In the genomic region with DNA sequence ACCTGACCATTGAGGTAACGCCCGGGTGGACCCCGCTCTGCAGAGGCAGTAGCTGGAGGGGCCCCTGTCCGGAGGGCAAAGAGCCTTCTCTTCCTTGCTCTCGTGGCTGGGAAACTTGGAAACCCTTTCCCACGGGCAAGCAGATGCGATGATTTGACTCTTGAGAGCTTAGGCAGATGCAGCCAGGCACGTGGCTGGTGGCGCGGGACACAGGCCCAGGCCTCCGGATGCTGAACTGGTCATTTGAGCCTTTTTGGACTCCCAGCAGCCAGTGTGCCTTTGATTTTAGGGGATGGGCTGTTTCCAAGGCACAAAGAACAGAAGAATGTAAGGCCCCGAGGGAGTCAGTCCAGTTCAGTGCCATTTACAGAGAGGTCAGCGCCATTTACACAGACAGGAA, we compare ENCODE assay signal across 19 cellular contexts. TPM values are rescaled to one million over a fixed set of nuclear protein-coding genes. Genes with fewer than 3 reads are reported as not detected.
DNase-seq lines count a peak whose midpoint lies in the region; ATAC-seq and TF ChIP-seq lines count a peak whose summit lies in the region.
"Had no signal": no experiment of that assay in that cellular context is flagged by ENCODE, and none has a peak within 500 bp of the region (broad histone marks: within the 10 kb centered on the region; RNA-seq: fewer than 3 reads in every experiment).

No MANE protein-coding gene starts in this region.

- no peak overlapping the region for H4K8ac ChIP-seq in H9 (replicated peaks; ENCODE audit: insufficient read length, low read depth, low read length)

- no peak overlapping the region for H3T11ph ChIP-seq in H9 (ENCODE audit: low read length)

- no peak overlapping the region for H2BK12ac ChIP-seq in H9 (ENCODE audit: insufficient read length, low read depth, low read length)

- H3K27me3 Mint-ChIP-seq in WTC11 (ENCODE audit: low read depth) (no peaks in the 10 kb centered on the region), H9 (ENCODE audit: low read depth) (peaks cover 2% of the 10 kb centered on the region)
- H3K27me3 Mint-ChIP-seq in activated CD4-positive, alpha-beta memory T cell treated with anti-CD3 and anti-CD28 coated beads, Interleukin-2, amount 10 ng/mL, durations not matched to agents 7 days and 5 days = no peaks in the 10 kb centered on the region

- no peak for ATAC-seq in WTC11
- ATAC-seq in HG03045 (IDR thresholded peaks at IDR 0.05; ENCODE audit: unreplicated experiment) = no peak

- no peaks in the 10 kb centered on the region for H3K79me1 ChIP-seq in H9 (ENCODE audit: insufficient read depth, low read depth, low read length, poor library complexity, severe bottlenecking)

- H3K36me3 Mint-ChIP-seq in WTC11 (peaks cover 5% of the 10 kb centered on the region), H9 (ENCODE audit: insufficient read depth in 1 of 3, low read depth in 3 of 3) (peaks cover 4 to 11% (median 6%) of the 10 kb centered on the region in 3 experiments; a peak in 5 of 7 replicates)
- H3K36me3 Mint-ChIP-seq in activated CD4-positive, alpha-beta memory T cell treated with anti-CD3 and anti-CD28 coated beads, Interleukin-2, amount 10 ng/mL, durations not matched to agents 7 days and 5 days (ENCODE audit: low read depth) = no peaks in the 10 kb centered on the region

- H3K9me3 ChIP-seq in H9 (ENCODE audit: control insufficient read depth, low read depth, low read length) = no peaks in the 10 kb centered on the region

- H3K27ac ChIP-seq in H9 (ENCODE audit: insufficient read length, low read depth, low read length) = no peak overlapping the region

- no peak overlapping the region for H4K91ac ChIP-seq in H9 (ENCODE audit: insufficient read length, low read depth, low read length)

- no peak overlapping the region for H3K4me2 ChIP-seq in H9 (ENCODE audit: insufficient read depth, insufficient read length, low read length)

- no peak overlapping the region for H2AFZ ChIP-seq in H9 (ENCODE audit: low read length)

- no peaks in the 10 kb centered on the region for H3K23me2 ChIP-seq in H9 (ENCODE audit: insufficient read length, low read depth, low read length, poor library complexity, severe bottlenecking)

- H3K4ac ChIP-seq in H9 (ENCODE audit: low read depth, low read length) = no peak overlapping the region

- H3K9me3 Mint-ChIP-seq in WTC11 = no peaks in the 10 kb centered on the region
- H3K9me3 Mint-ChIP-seq in activated CD4-positive, alpha-beta memory T cell treated with anti-CD3 and anti-CD28 coated beads, Interleukin-2, amount 10 ng/mL, durations not matched to agents 7 days and 5 days = no peaks in the 10 kb centered on the region
- H3K9me3 Mint-ChIP-seq in H9 = no peaks in the 10 kb centered on the region
- H3K9me3 Mint-ChIP-seq: CD14-positive monocyte had no signal

- no peak overlapping the region for H3K14ac ChIP-seq in H9 (ENCODE audit: insufficient read depth, low read length)

- no CpG with 5 or more reads among the region's 13 CpGs for WGBS in H9 (ENCODE audit: extremely low coverage, insufficient read length, low lambda C conversion rate)

- H2BK15ac ChIP-seq in H9 (ENCODE audit: low read depth, low read length) = no peak overlapping the region

- H3K4me3 Mint-ChIP-seq in WTC11 (no peak overlapping the region), H9 (no peak overlapping the region)
- no peak overlapping the region for H3K4me3 Mint-ChIP-seq in activated CD4-positive, alpha-beta memory T cell treated with anti-CD3 and anti-CD28 coated beads, Interleukin-2, amount 10 ng/mL, durations not matched to agents 7 days and 5 days
- H3K4me3 Mint-ChIP-seq: CD14-positive monocyte had no signal

- H2BK20ac ChIP-seq in H9 (ENCODE audit: low read depth, low read length, poor library complexity, severe bottlenecking) = no peak overlapping the region

- no peak overlapping the region for H3K27ac Mint-ChIP-seq in WTC11
- H3K27ac Mint-ChIP-seq in activated CD4-positive, alpha-beta memory T cell treated with anti-CD3 and anti-CD28 coated beads, Interleukin-2, amount 10 ng/mL, durations not matched to agents 7 days and 5 days = no peak overlapping the region
- no peak overlapping the region for H3K27ac Mint-ChIP-seq in H9
- H3K27ac Mint-ChIP-seq: CD14-positive monocyte had no signal

- CTCF ChIA-PET in WTC11 (lab: Charles Lee) = no interaction called here
- CTCF ChIA-PET in activated CD4-positive, alpha-beta memory T cell treated with anti-CD3 and anti-CD28 coated beads, Interleukin-2, amount 10 ng/mL, durations not matched to agents 7 days and 5 days (lab: Charles Lee) = no interaction called here

- H2BK120ac ChIP-seq in H9 (ENCODE audit: low read depth, low read length, poor library complexity, severe bottlenecking) = no peak overlapping the region

- TF ChIP-seq CTCF in WTC11 (IDR thresholded peaks at IDR 0.05) (no peak), H9 (conservative IDR thresholded peaks at IDR 0.05) (no peak)

- no peaks in the 10 kb centered on the region for H3K4me1 ChIP-seq in H9 (ENCODE audit: insufficient read depth, low read length)

- H4K20me1 ChIP-seq in H9 (ENCODE audit: control insufficient read depth, insufficient read depth, insufficient read length) = no peaks in the 10 kb centered on the region

- no peak overlapping the region for H3K56ac ChIP-seq in H9 (ENCODE audit: insufficient read length, low read depth, low read length)

- in situ Hi-C loops in SK-MEL-5 (cut with HindIII; ENCODE audit: low pct_unique_long_range_greater_than_20kb, low sequenced_read_pairs) = no loop called here

- H3K4me1 Mint-ChIP-seq in WTC11 = peaks cover 10% of the 10 kb centered on the region; the same call in 1 of the 2 replicates
- peaks cover 3% of the 10 kb centered on the region for H3K4me1 Mint-ChIP-seq in activated CD4-positive, alpha-beta memory T cell treated with anti-CD3 and anti-CD28 coated beads, Interleukin-2, amount 10 ng/mL, durations not matched to agents 7 days and 5 days
- peaks cover 0 to 13% of the 10 kb centered on the region in 2 experiments; a peak in 2 of 4 replicates for H3K4me1 Mint-ChIP-seq in H9
- H3K4me1 Mint-ChIP-seq: CD14-positive monocyte had no signal

- POLR2A ChIA-PET in WTC11 (lab: Charles Lee) = interaction anchor here (0.9 to 1.1 kb wide), 2 partner anchors 11 to 36 kb away, joined by 3 to 4 read pairs; no protein-coding TSS in a partner anchor
- POLR2A ChIA-PET in activated CD4-positive, alpha-beta memory T cell treated with anti-CD3 and anti-CD28 coated beads, Interleukin-2, amount 10 ng/mL, durations not matched to agents 7 days and 5 days (lab: Charles Lee) = no interaction called here

- H3K27me3 ChIP-seq in H9 (ENCODE audit: insufficient read depth, low read length) = no peaks in the 10 kb centered on the region; the same call in 1 of the 2 replicates

- no peak overlapping the region for H3K18ac ChIP-seq in H9 (ENCODE audit: insufficient read length, low read depth, low read length)

- H3K23ac ChIP-seq in H9 (ENCODE audit: insufficient read length, low read depth, low read length) = no peak overlapping the region

- DNase-seq in Ammon's horn (ENCODE audit: low spot score) (peak; percentile 51), SK-MEL-5 (ENCODE audit: low read depth, low spot score) (peak; percentile 23), medulla oblongata (ENCODE audit: extremely low spot score) (peak; percentile 74), putamen (ENCODE audit: low spot score) (peak; percentile 55), WTC11 (ENCODE audit: low spot score) (no peak), H9 (no peak)
- DNase-seq in activated CD4-positive, alpha-beta memory T cell treated with anti-CD3 and anti-CD28 coated beads, Interleukin-2, amount 10 ng/mL, durations not matched to agents 7 days and 5 days = no peak
- DNase-seq: COR-L47; DMS53; GDM1; MV-4-11; NCI-H1436; NCI-H2227 treated with DMSO at 0.1 percent for 48 hours; NCI-H524 treated with DMSO at 0.1 percent for 48 hours; NK-92 treated with Interleukin-12 subunit alpha and Interleukin-12 subunit beta, amount 100 ng/mL, for 24 hours; OCI-M1 had no signal

- H2AK5ac ChIP-seq in H9 (ENCODE audit: insufficient read length, low read length) = no peak overlapping the region

- H3K79me2 ChIP-seq in H9 (ENCODE audit: insufficient read depth, low read length) = no peaks in the 10 kb centered on the region

- no peak overlapping the region for H4K5ac ChIP-seq in H9 (ENCODE audit: insufficient read length, low read depth, low read length)

- H2BK5ac ChIP-seq in H9 (ENCODE audit: insufficient read length, low read length) = no peak overlapping the region

- no peak overlapping the region for H3K9ac ChIP-seq in H9 (ENCODE audit: extremely low read depth, insufficient read length, low read length)

TF ChIP-seq in WTC11, 78 proteins besides CTCF, POLR2A, EP300 and RAD21 (continues in another document):
- TF ChIP-seq USF2 (CRISPR knock-in tag; IDR thresholded peaks at IDR 0.05) (no peak), NR1H2 (CRISPR knock-in tag; IDR thresholded peaks at IDR 0.05) (no peak), ZNF416 (CRISPR knock-in tag; IDR thresholded peaks at IDR 0.05) (no peak), ZNF138 (CRISPR knock-in tag; conservative IDR thresholded peaks at IDR 0.05) (no peak)

RNA-seq across cellular contexts. Expression of gene CCDC27, which starts 20.7 kb away (rescaled TPM):
- 0.05 TPM in 1 of 2 replicates, not detected in the other for total RNA-seq in SK-MEL-5 (2014; rRNA removed; shearing (Covaris generic))
- not detected in 2 replicates for polyA plus RNA-seq in SK-MEL-5 (2015; cell fraction: cytosol; rRNA removed)
- not detected in 2 replicates for polyA plus RNA-seq in SK-MEL-5 (2015; cell fraction: nucleus; rRNA removed)
- 0.13 to 0.25 TPM (median 0.23 TPM) in 3 replicates for total RNA-seq in WTC11 (2021)
- total RNA-seq in activated CD4-positive, alpha-beta memory T cell treated with anti-CD3 and anti-CD28 coated beads, Interleukin-2, amount 10 ng/mL, durations not matched to agents 7 days and 5 days = not detected
- total RNA-seq in H9 (2021) = not detected in 2 replicates
- total RNA-seq: HT1080 had no signal
- polyA plus RNA-seq: CD14-positive monocyte had no signal

RNA-seq across cellular contexts. Expression of gene SMIM1, which starts 41.0 kb away (rescaled TPM):
- 2.9 and 4.4 TPM in 2 replicates for total RNA-seq in SK-MEL-5 (2014; rRNA removed; shearing (Covaris generic))
- 5.8 and 10.1 TPM in 2 replicates for polyA plus RNA-seq in SK-MEL-5 (2015; cell fraction: cytosol; rRNA removed)
- not detected in 2 replicates for polyA plus RNA-seq in SK-MEL-5 (2015; cell fraction: nucleus; rRNA removed)
- total RNA-seq in WTC11 (2021) (10.2 to 11.1 TPM (median 10.3 TPM) in 3 replicates), H9 (2021) (5.3 and 7.3 TPM in 2 replicates)
- not detected for total RNA-seq in activated CD4-positive, alpha-beta memory T cell treated with anti-CD3 and anti-CD28 coated beads, Interleukin-2, amount 10 ng/mL, durations not matched to agents 7 days and 5 days

Comparison
In these comparisons a context has a peak if more than half of its experiments do, and no peak if none do; other contexts are left out.
1. DNase-seq: peak in Ammon's horn (single experiment), SK-MEL-5 (single experiment), medulla oblongata (single experiment) and putamen (single experiment); none in WTC11 (single experiment), activated CD4-positive, alpha-beta memory T cell treated with anti-CD3 and anti-CD28 coated beads, Interleukin-2, amount 10 ng/mL, durations not matched to agents 7 days and 5 days (single experiment) and H9 (single experiment).